Comparison of ENCODE assay signal across 22 cellular contexts in the genomic region with DNA sequence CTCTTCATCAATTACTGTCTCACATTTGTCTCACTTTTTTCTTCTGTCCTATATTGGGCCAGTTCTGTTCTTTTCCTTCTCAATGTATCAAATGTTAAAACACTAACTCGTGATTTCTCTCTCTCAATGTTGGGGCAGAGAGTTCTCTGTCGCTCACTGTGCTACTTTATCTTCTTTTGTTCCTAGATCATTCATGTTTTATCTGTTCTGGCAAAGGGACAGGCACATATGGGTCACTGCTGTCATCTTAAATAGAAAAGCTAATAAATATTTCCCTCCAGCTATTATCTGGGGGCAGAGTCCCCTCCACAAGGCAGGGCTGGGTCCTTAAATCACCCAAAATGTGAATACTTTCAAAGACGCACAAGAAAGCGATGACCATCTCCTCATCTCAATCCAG.
"Had no signal": no experiment of that assay in that cellular context is flagged by ENCODE, and none has a peak within 500 bp of the region (broad histone marks: within the 10 kb centered on the region; RNA-seq: fewer than 3 reads in every experiment).

No MANE protein-coding gene starts in this region.

- H3K4me1 ChIP-seq: esophagus squamous epithelium, gastroesophageal sphincter, heart left ventricle, left lung, lower lobe of right lung had no signal

- H3K4me3 ChIP-seq: esophagus squamous epithelium, gastroesophageal sphincter, heart left ventricle, left lung, lower lobe of right lung, mucosa of descending colon had no signal

- ATAC-seq: effector memory CD8-positive, alpha-beta T cell; esophagus mucosa; gastroesophageal sphincter; heart left ventricle; left cardiac atrium; left lung; left ventricle myocardium superior; lower lobe of right lung had no signal

- DNase-seq: cortex of kidney; effector CD8-positive, alpha-beta T cell; effector memory CD8-positive, alpha-beta T cell; endodermal cell; erythroblast; esophagus squamous epithelium; foreskin fibroblast; foreskin melanocyte; heart left ventricle; hippocampal formation; left lung; left ventricle myocardium superior; lower lobe of right lung; mesenchymal stem cell had no signal

- H3K36me3 ChIP-seq: esophagus squamous epithelium, gastroesophageal sphincter, heart left ventricle, left lung, lower lobe of right lung had no signal

- H3K27ac ChIP-seq: epithelial cell of prostate, esophagus squamous epithelium, gastroesophageal sphincter, heart left ventricle, left lung, lower lobe of right lung had no signal

- H3K9me3 ChIP-seq: esophagus squamous epithelium, heart left ventricle, left lung, lower lobe of right lung, mucosa of descending colon had no signal

- FAIRE-seq: endometrium, islet of Langerhans, keratinocyte had no signal

- H3K27me3 ChIP-seq: esophagus squamous epithelium, left lung had no signal
